Comparison of ENCODE assay signal across 21 cellular contexts in genomic region chr6:137653698-137654059, GRCh38.
DNase-seq lines count a peak whose midpoint lies in the region; ATAC-seq, FAIRE-seq and TF ChIP-seq lines count a peak whose summit lies in the region.
"Had no signal": no experiment of that assay in that cellular context is flagged by ENCODE, and none has a peak within 500 bp of the region (broad histone marks: within the 10 kb centered on the region; RNA-seq: fewer than 3 reads in every experiment).

No MANE protein-coding gene starts in this region.

- FAIRE-seq in K562 (lab: Jason Lieb, UNC), result no peak
- FAIRE-seq: GM12878, GM18507, H1 had no signal

- POLR2A ChIA-PET in IMR-90 (lab: Charles Lee; ENCODE audit: unreplicated experiment) (no interaction called here), K562 (lab: Yijun Ruan, JAX) (no interaction called here)

- in situ Hi-C loops in IMR-90 (cut with MboI; ENCODE audit: low sequenced_read_pairs), result no loop called here
- in situ Hi-C loops in K562 (cut with MboI), result no loop called here
- in situ Hi-C loops in gastrocnemius medialis (cut with MboI; ENCODE audit: low sequenced_read_pairs in 4 of 4), result no loop called here

- H3K9me2 ChIP-seq in MM.1S (replicated peaks; ENCODE audit: insufficient read depth, low read length), result no peaks in the 10 kb centered on the region

- no peak overlapping the region for H4K5ac ChIP-seq in IMR-90 (ENCODE audit: low read depth, low read length)

- no peak overlapping the region for H3K18ac ChIP-seq in IMR-90 (ENCODE audit: low read depth, low read length)

- no peak overlapping the region for H3K4me2 ChIP-seq in DND-41 (ENCODE audit: insufficient read depth, low read length)
- no peak overlapping the region for H3K4me2 ChIP-seq in IMR-90 (ENCODE audit: low read depth, low read length)
- peak overlapping the region; percentile 56 for H3K4me2 ChIP-seq in MM.1S (ENCODE audit: low read depth, low read length)
- no peak overlapping the region for H3K4me2 ChIP-seq in K562 (ENCODE audit: insufficient read depth, low read length)
- H3K4me2 ChIP-seq: BLaER1 had no signal

- TF ChIP-seq CTCF in DND-41 (IDR thresholded peaks at IDR 0.05; ENCODE audit: borderline replicate concordance, extremely low read depth, low read length, poor library complexity, severe bottlenecking) (no peak), IMR-90 (conservative IDR thresholded peaks at IDR 0.05; ENCODE audit: low read depth, low read length) (no peak), MM.1S (IDR thresholded peaks at IDR 0.05; ENCODE audit: low read length) (no peak), K562 (IDR thresholded peaks at IDR 0.05 in 2 of 3, conservative IDR thresholded peaks at IDR 0.05 in 1 of 3; ENCODE audit: insufficient read depth in 2 of 3, low read depth in 1 of 3, low read length in 3 of 3) (no peak), gastrocnemius medialis (IDR thresholded peaks at IDR 0.05 in 4 of 5, conservative IDR thresholded peaks at IDR 0.05 in 1 of 5) (no peak)

- BruUV-seq in IMR-90 (replicated peaks; lab: Mats Ljungman, UMichigan) (no TSS peak), K562 (replicated peaks; lab: Mats Ljungman, UMichigan) (no TSS peak)

- peaks cover 31% of the 10 kb centered on the region for H3F3A ChIP-seq in MM.1S (ENCODE audit: insufficient read depth, low read length)

- dilution Hi-C loops in IMR-90 (cut with HindIII; ENCODE audit: low sequenced_read_pairs, unreplicated experiment), result no loop called here

- H3K14ac ChIP-seq in IMR-90 (replicated peaks; ENCODE audit: low read depth, low read length), result no peak overlapping the region

- H3K36me3 ChIP-seq in DND-41 (ENCODE audit: insufficient read depth, low read length) (no peaks in the 10 kb centered on the region), IMR-90 (ENCODE audit: control insufficient read depth, insufficient read depth, low read length) (no peaks in the 10 kb centered on the region), MM.1S (replicated peaks; ENCODE audit: insufficient read depth, low read length) (no peaks in the 10 kb centered on the region), K562 (ENCODE audit: control insufficient read depth, insufficient read depth, low read length) (no peaks in the 10 kb centered on the region), gastrocnemius medialis (no peaks in the 10 kb centered on the region)
- H3K36me3 ChIP-seq: BLaER1 had no signal

- H3K27ac ChIP-seq in DND-41 (ENCODE audit: low read length) (peak overlapping the region; percentile 63), IMR-90 (ENCODE audit: insufficient read depth, low read length) (no peak overlapping the region), MM.1S (ENCODE audit: low read length) (peak overlapping the region; percentile 63; the same call in 1 of the 2 replicates), K562 (ENCODE audit: extremely low read depth, low read depth, low read length) (no peak overlapping the region), gastrocnemius medialis (no peak overlapping the region)
- H3K27ac ChIP-seq: BLaER1, C4-2B, GM23248 had no signal

- H3K4me1 ChIP-seq in DND-41 (ENCODE audit: insufficient read depth, low read length) (peaks cover 59% of the 10 kb centered on the region), IMR-90 (ENCODE audit: control insufficient read depth, insufficient read depth, low read length) (no peaks in the 10 kb centered on the region), MM.1S (ENCODE audit: low read length) (peaks cover 68% of the 10 kb centered on the region), K562 (replicated peaks in 1 of 2; ENCODE audit: control insufficient read depth in 2 of 2, insufficient read depth in 2 of 2, low read length in 2 of 2) (no peaks in the 10 kb centered on the region), gastrocnemius medialis (peaks cover 0 to 9% of the 10 kb centered on the region in 2 donors)

- H2BK120ac ChIP-seq in IMR-90 (ENCODE audit: low read depth, low read length), result no peak overlapping the region

- no peak overlapping the region for H4K91ac ChIP-seq in IMR-90 (ENCODE audit: insufficient read depth, low read depth, low read length)

- H2AFZ ChIP-seq in DND-41 (ENCODE audit: low read depth, low read length) (no peak overlapping the region), IMR-90 (replicated peaks; ENCODE audit: low read length, poor library complexity) (no peak overlapping the region), MM.1S (ENCODE audit: low read length) (peak overlapping the region; percentile 3), K562 (ENCODE audit: low read depth, low read length) (no peak overlapping the region)
- H2AFZ ChIP-seq: GM23248 had no signal

- H3K23ac ChIP-seq in IMR-90 (ENCODE audit: low read depth, low read length), result no peak overlapping the region

- no peak overlapping the region for H2BK15ac ChIP-seq in IMR-90 (ENCODE audit: low read depth, low read length)

- no CpG with 5 or more reads among the region's 3 CpGs for WGBS in IMR-90 (ENCODE audit: extremely low coverage in 2 of 2, insufficient read length in 1 of 2), 2 experiments
- WGBS in K562 (ENCODE audit: insufficient coverage, low coverage, missing lambda C conversion rate), result 3% methylated on average over 3 of the region's 3 CpGs

- H3K9me1 ChIP-seq in IMR-90 (ENCODE audit: insufficient read depth, low read length) (no peaks in the 10 kb centered on the region), K562 (ENCODE audit: control insufficient read depth, insufficient read depth, low read length) (no peaks in the 10 kb centered on the region)

- no peaks in the 10 kb centered on the region for H3K79me2 ChIP-seq in DND-41 (ENCODE audit: insufficient read depth, low read length)
- H3K79me2 ChIP-seq in MM.1S (ENCODE audit: low read length), result no peaks in the 10 kb centered on the region
- no peaks in the 10 kb centered on the region for H3K79me2 ChIP-seq in K562 (ENCODE audit: control insufficient read depth, insufficient read depth, low read length)

- H4K20me1 ChIP-seq in DND-41 (ENCODE audit: insufficient read depth, low read length), result no peaks in the 10 kb centered on the region
- no peaks in the 10 kb centered on the region for H4K20me1 ChIP-seq in IMR-90 (ENCODE audit: insufficient read depth, low read length)
- no peaks in the 10 kb centered on the region for H4K20me1 ChIP-seq in MM.1S (ENCODE audit: insufficient read depth, low read length)
- H4K20me1 ChIP-seq in K562 (replicated peaks; ENCODE audit: control insufficient read depth, insufficient read depth, low read length), result no peaks in the 10 kb centered on the region
- H4K20me1 ChIP-seq: BLaER1 had no signal

- H2AK5ac ChIP-seq in IMR-90 (ENCODE audit: low read depth, low read length), result no peak overlapping the region

- no peak overlapping the region for H3K56ac ChIP-seq in IMR-90 (ENCODE audit: extremely low read depth, insufficient read depth, low read length)

- TF ChIP-seq RAD21 in IMR-90 (IDR thresholded peaks at IDR 0.05; ENCODE audit: low read length) (no peak), K562 (CRISPR knock-in tag; conservative IDR thresholded peaks at IDR 0.05 in 1 of 2, IDR thresholded peaks at IDR 0.05 in 1 of 2) (no peak)

- DNase-seq in DND-41, result no peak
- DNase-seq in IMR-90, result no peak
- peak; percentile 40 for DNase-seq in MM.1S
- DNase-seq in K562 (ENCODE audit: extremely low read depth in 1 of 4, low spot score in 3 of 4), result no peak
- no peak for DNase-seq in left cardiac atrium
- no peak for DNase-seq in gastrocnemius medialis
- DNase-seq: Caco-2; CD4-positive, CD25-positive, alpha-beta regulatory T cell; CD8-positive, alpha-beta T cell; DMS153; EL; GDM1; GM23248; H7; HCEC 1CT had no signal

- no peak overlapping the region for H2AK9ac ChIP-seq in IMR-90 (replicated peaks; ENCODE audit: low read depth, low read length, poor library complexity)

- H3K9ac ChIP-seq in DND-41 (ENCODE audit: low read depth, low read length) (no peak overlapping the region), IMR-90 (ENCODE audit: low read depth, low read length) (no peak overlapping the region), MM.1S (ENCODE audit: low read length) (no peak overlapping the region), K562 (ENCODE audit: insufficient read depth in 1 of 2, low read depth in 2 of 2, low read length in 2 of 2) (no peak overlapping the region)
- H3K9ac ChIP-seq: BLaER1, GM23248 had no signal

- intact Hi-C loops in IMR-90 (cut with micrococcal nuclease) (no loop called here), K562 (cut with micrococcal nuclease) (no loop called here), left cardiac atrium (cut with DNase I) (no loop called here), gastrocnemius medialis (cut with DNase I; ENCODE audit: low total_unique reads) (no loop called here)

- no peak overlapping the region for H4K8ac ChIP-seq in IMR-90 (ENCODE audit: low read depth in 2 of 2, low read length in 2 of 2)

- no peak for TF ChIP-seq EP300 in K562 (IDR thresholded peaks at IDR 0.05; ENCODE audit: low read length)

- ATAC-seq in DND-41 (ENCODE audit: insufficient read depth, low read depth), result no peak
- ATAC-seq in IMR-90 (ENCODE audit: low read depth), result no peak
- no peak for ATAC-seq in K562
- ATAC-seq in left cardiac atrium, result no peak
- ATAC-seq in gastrocnemius medialis, result no peak
- no peak for ATAC-seq in HG02852 (IDR thresholded peaks at IDR 0.05; ENCODE audit: unreplicated experiment)
- ATAC-seq: CD8-positive, alpha-beta T cell; GM12878 had no signal

- no peak for TF ChIP-seq POLR2A in IMR-90 (IDR thresholded peaks at IDR 0.05; ENCODE audit: low read depth, low read length)
- TF ChIP-seq POLR2A in K562 (conservative IDR thresholded peaks at IDR 0.05), result no peak
- no peak for TF ChIP-seq POLR2A in gastrocnemius medialis (IDR thresholded peaks at IDR 0.05)

- no peak overlapping the region for H3K4me3 ChIP-seq in DND-41 (ENCODE audit: low read depth in 1 of 2, low read length in 2 of 2)
- no peak overlapping the region for H3K4me3 ChIP-seq in IMR-90 (ENCODE audit: insufficient read depth, low read depth, low read length)
- 0 out of 2 replicates have a peak overlapping the region, but pooled peaks have one; percentile 13 for H3K4me3 ChIP-seq in MM.1S (ENCODE audit: low read length)
- H3K4me3 ChIP-seq in K562, result no peak overlapping the region
- H3K4me3 ChIP-seq in gastrocnemius medialis, result no peak overlapping the region
- H3K4me3 ChIP-seq: BLaER1, GM12878, GM23248 had no signal

- H2BK20ac ChIP-seq in IMR-90 (ENCODE audit: low read depth, low read length), result no peak overlapping the region

- CTCF ChIA-PET in IMR-90 (lab: Yijun Ruan, JAX), result no interaction called here
- CTCF ChIA-PET in K562 (lab: Yijun Ruan, JAX; ENCODE audit: low intra/inter-chr PET ratio), result no interaction called here

- H2BK5ac ChIP-seq in IMR-90 (ENCODE audit: low read depth, low read length, poor library complexity, severe bottlenecking), result no peak overlapping the region

- no peaks in the 10 kb centered on the region for H3K9me3 ChIP-seq in DND-41 (ENCODE audit: insufficient read depth, low read length, severe bottlenecking)
- peaks cover 5% of the 10 kb centered on the region; the same call in 1 of the 2 replicates for H3K9me3 ChIP-seq in IMR-90 (ENCODE audit: control insufficient read depth, insufficient read depth, low read length)
- no peaks in the 10 kb centered on the region for H3K9me3 ChIP-seq in MM.1S (replicated peaks; ENCODE audit: insufficient read depth, low read length)
- H3K9me3 ChIP-seq in K562 (replicated peaks; ENCODE audit: control insufficient read depth, insufficient read depth, low read depth, low read length), result no peaks in the 10 kb centered on the region; the same call in 1 of the 2 replicates
- H3K9me3 ChIP-seq in gastrocnemius medialis, result peaks cover 0 to 29% (median 11%) of the 10 kb centered on the region in 3 donors
- H3K9me3 ChIP-seq: BLaER1 had no signal

- H3K79me1 ChIP-seq in IMR-90 (ENCODE audit: low read depth in 1 of 2, low read length in 2 of 2), result no peaks in the 10 kb centered on the region

- H3K27me3 ChIP-seq in DND-41 (ENCODE audit: insufficient read depth, low read length, poor library complexity) (no peaks in the 10 kb centered on the region), IMR-90 (ENCODE audit: control insufficient read depth, insufficient read depth, low read length) (no peaks in the 10 kb centered on the region), MM.1S (replicated peaks; ENCODE audit: insufficient read depth, low read length) (no peaks in the 10 kb centered on the region), K562 (ENCODE audit: control insufficient read depth in 2 of 2, insufficient read depth in 2 of 2, low read length in 2 of 2) (no peaks in the 10 kb centered on the region), gastrocnemius medialis (no peaks in the 10 kb centered on the region)
- H3K27me3 ChIP-seq: BLaER1 had no signal

- H3K4ac ChIP-seq in IMR-90 (ENCODE audit: low read depth, low read length), result no peak overlapping the region

Comparison
In these comparisons a context has a peak if more than half of its experiments do, and no peak if none do; other contexts are left out.
1. H3K27ac ChIP-seq: peak in DND-41 (single experiment) and MM.1S (single experiment); none in IMR-90 (single experiment), K562 (single experiment) and gastrocnemius medialis (0 of 4).